In the genomic region with DNA sequence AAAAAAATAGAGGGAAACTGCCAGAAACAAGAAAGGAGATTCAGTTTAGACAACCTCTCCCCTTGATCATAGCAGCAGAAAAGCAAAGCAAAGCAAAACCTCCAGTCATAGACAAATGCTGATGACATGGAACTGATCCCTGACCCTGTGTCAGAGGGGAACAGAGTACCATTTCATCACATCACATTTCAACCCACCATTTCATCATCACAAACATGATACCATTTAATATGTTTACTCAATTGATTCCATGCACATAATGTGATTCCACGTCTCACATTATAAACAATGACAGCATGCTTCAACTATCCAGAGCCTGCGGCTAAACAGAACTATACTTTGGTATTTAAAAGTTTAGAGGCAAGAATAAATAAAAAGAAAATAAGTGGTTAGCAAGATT, we compare ENCODE assay signal across 1 cellular context.
TF ChIP-seq lines count a peak whose summit lies in the region.

No MANE protein-coding gene starts in this region.

TF ChIP-seq in HepG2, 621 proteins besides CTCF, POLR2A, EP300 and RAD21 (continued from another document and continues in another):
- TF ChIP-seq, protein P1, sequence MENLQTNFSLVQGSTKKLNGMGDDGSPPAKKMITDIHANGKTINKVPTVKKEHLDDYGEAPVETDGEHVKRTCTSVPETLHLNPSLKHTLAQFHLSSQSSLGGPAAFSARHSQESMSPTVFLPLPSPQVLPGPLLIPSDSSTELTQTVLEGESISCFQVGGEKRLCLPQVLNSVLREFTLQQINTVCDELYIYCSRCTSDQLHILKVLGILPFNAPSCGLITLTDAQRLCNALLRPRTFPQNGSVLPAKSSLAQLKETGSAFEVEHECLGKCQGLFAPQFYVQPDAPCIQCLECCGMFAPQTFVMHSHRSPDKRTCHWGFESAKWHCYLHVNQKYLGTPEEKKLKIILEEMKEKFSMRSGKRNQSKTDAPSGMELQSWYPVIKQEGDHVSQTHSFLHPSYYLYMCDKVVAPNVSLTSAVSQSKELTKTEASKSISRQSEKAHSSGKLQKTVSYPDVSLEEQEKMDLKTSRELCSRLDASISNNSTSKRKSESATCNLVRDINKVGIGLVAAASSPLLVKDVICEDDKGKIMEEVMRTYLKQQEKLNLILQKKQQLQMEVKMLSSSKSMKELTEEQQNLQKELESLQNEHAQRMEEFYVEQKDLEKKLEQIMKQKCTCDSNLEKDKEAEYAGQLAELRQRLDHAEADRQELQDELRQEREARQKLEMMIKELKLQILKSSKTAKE (CRISPR knock-in tag; IDR thresholded peaks at IDR 0.05; ENCODE audit: borderline replicate concordance): no peak
- TF ChIP-seq ZNF83 (CRISPR knock-in tag; IDR thresholded peaks at IDR 0.05; ENCODE audit: borderline replicate concordance): no peak
- TF ChIP-seq HNF4G (IDR thresholded peaks at IDR 0.05; ENCODE audit: borderline replicate concordance, low read depth, low read length): 0 out of 2 replicates have a peak, but pooled peaks have one; percentile 9
- TF ChIP-seq HNF4G (CRISPR knock-in tag; IDR thresholded peaks at IDR 0.05; ENCODE audit: borderline replicate concordance, low read depth): no peak
- no peak for TF ChIP-seq ZNF143 (CRISPR knock-in tag; IDR thresholded peaks at IDR 0.05)
- TF ChIP-seq ISL2 (CRISPR knock-in tag; IDR thresholded peaks at IDR 0.05): peak; percentile 43; the same call in 1 of the 2 replicates
- no peak for TF ChIP-seq JDP2 (CRISPR knock-in tag; IDR thresholded peaks at IDR 0.05; ENCODE audit: borderline replicate concordance)
- TF ChIP-seq ZNF772 (CRISPR knock-in tag; IDR thresholded peaks at IDR 0.05): no peak
- TF ChIP-seq, protein P2, sequence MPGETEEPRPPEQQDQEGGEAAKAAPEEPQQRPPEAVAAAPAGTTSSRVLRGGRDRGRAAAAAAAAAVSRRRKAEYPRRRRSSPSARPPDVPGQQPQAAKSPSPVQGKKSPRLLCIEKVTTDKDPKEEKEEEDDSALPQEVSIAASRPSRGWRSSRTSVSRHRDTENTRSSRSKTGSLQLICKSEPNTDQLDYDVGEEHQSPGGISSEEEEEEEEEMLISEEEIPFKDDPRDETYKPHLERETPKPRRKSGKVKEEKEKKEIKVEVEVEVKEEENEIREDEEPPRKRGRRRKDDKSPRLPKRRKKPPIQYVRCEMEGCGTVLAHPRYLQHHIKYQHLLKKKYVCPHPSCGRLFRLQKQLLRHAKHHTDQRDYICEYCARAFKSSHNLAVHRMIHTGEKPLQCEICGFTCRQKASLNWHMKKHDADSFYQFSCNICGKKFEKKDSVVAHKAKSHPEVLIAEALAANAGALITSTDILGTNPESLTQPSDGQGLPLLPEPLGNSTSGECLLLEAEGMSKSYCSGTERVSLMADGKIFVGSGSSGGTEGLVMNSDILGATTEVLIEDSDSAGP (CRISPR knock-in tag; IDR thresholded peaks at IDR 0.05; ENCODE audit: borderline replicate concordance): no peak
- peak; percentile 58; the same call in 1 of the 2 replicates for TF ChIP-seq SALL1 (CRISPR knock-in tag; IDR thresholded peaks at IDR 0.05)
- TF ChIP-seq SOX13 (IDR thresholded peaks at IDR 0.05): no peak
- peak in 1 of 2 experiments; percentile 20; a peak in 1 of 4 replicates for TF ChIP-seq SOX13 (CRISPR knock-in tag; conservative IDR thresholded peaks at IDR 0.05 in 1 of 2, IDR thresholded peaks at IDR 0.05 in 1 of 2)
- no peak for TF ChIP-seq ZNF841 (CRISPR knock-in tag; IDR thresholded peaks at IDR 0.05; ENCODE audit: borderline replicate concordance)
- no peak for TF ChIP-seq NR2F6 (IDR thresholded peaks at IDR 0.05)
- TF ChIP-seq NR2F6 (CRISPR knock-in tag; IDR thresholded peaks at IDR 0.05): peak; percentile 11; the same call in 1 of the 2 replicates
- TF ChIP-seq ZNF788 (CRISPR knock-in tag; IDR thresholded peaks at IDR 0.05; ENCODE audit: borderline replicate concordance): no peak
- TF ChIP-seq, protein P3, sequence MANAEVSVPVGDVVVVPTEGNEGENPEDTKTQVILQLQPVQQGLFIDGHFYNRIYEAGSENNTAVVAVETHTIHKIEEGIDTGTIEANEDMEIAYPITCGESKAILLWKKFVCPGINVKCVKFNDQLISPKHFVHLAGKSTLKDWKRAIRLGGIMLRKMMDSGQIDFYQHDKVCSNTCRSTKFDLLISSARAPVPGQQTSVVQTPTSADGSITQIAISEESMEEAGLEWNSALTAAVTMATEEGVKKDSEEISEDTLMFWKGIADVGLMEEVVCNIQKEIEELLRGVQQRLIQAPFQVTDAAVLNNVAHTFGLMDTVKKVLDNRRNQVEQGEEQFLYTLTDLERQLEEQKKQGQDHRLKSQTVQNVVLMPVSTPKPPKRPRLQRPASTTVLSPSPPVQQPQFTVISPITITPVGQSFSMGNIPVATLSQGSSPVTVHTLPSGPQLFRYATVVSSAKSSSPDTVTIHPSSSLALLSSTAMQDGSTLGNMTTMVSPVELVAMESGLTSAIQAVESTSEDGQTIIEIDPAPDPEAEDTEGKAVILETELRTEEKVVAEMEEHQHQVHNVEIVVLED (CRISPR knock-in tag; IDR thresholded peaks at IDR 0.05; ENCODE audit: borderline replicate concordance): no peak
- TF ChIP-seq CBX1 (IDR thresholded peaks at IDR 0.05; ENCODE audit: low read depth): no peak
- TF ChIP-seq RAD51 (IDR thresholded peaks at IDR 0.05; ENCODE audit: borderline replicate concordance): no peak
- no peak for TF ChIP-seq SSRP1 (CRISPR knock-in tag; IDR thresholded peaks at IDR 0.05)
- TF ChIP-seq HDAC2 (CRISPR knock-in tag; IDR thresholded peaks at IDR 0.05): 0 out of 2 replicates have a peak, but pooled peaks have one; percentile 16
- TF ChIP-seq, protein P4, sequence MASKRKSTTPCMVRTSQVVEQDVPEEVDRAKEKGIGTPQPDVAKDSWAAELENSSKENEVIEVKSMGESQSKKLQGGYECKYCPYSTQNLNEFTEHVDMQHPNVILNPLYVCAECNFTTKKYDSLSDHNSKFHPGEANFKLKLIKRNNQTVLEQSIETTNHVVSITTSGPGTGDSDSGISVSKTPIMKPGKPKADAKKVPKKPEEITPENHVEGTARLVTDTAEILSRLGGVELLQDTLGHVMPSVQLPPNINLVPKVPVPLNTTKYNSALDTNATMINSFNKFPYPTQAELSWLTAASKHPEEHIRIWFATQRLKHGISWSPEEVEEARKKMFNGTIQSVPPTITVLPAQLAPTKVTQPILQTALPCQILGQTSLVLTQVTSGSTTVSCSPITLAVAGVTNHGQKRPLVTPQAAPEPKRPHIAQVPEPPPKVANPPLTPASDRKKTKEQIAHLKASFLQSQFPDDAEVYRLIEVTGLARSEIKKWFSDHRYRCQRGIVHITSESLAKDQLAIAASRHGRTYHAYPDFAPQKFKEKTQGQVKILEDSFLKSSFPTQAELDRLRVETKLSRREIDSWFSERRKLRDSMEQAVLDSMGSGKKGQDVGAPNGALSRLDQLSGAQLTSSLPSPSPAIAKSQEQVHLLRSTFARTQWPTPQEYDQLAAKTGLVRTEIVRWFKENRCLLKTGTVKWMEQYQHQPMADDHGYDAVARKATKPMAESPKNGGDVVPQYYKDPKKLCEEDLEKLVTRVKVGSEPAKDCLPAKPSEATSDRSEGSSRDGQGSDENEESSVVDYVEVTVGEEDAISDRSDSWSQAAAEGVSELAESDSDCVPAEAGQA (IDR thresholded peaks at IDR 0.05; ENCODE audit: low read depth): no peak
- TF ChIP-seq, protein P4 (CRISPR knock-in tag; IDR thresholded peaks at IDR 0.05; ENCODE audit: borderline replicate concordance): no peak
- no peak for TF ChIP-seq ZNF879 (CRISPR knock-in tag; IDR thresholded peaks at IDR 0.05)
- TF ChIP-seq MEIS1 (CRISPR knock-in tag; IDR thresholded peaks at IDR 0.05; ENCODE audit: borderline replicate concordance): peak; percentile 34; the same call in 1 of the 2 replicates
- TF ChIP-seq MIER2 (CRISPR knock-in tag; IDR thresholded peaks at IDR 0.05): no peak
- TF ChIP-seq YEATS2 (CRISPR knock-in tag; IDR thresholded peaks at IDR 0.05; ENCODE audit: borderline replicate concordance): no peak
- peak; percentile 84 for TF ChIP-seq ZBTB21 (CRISPR knock-in tag; IDR thresholded peaks at IDR 0.05)
- 0 out of 2 replicates have a peak, but pooled peaks have one; percentile 47 for TF ChIP-seq RXRB (CRISPR knock-in tag; IDR thresholded peaks at IDR 0.05; ENCODE audit: borderline replicate concordance)
- TF ChIP-seq, protein P5, sequence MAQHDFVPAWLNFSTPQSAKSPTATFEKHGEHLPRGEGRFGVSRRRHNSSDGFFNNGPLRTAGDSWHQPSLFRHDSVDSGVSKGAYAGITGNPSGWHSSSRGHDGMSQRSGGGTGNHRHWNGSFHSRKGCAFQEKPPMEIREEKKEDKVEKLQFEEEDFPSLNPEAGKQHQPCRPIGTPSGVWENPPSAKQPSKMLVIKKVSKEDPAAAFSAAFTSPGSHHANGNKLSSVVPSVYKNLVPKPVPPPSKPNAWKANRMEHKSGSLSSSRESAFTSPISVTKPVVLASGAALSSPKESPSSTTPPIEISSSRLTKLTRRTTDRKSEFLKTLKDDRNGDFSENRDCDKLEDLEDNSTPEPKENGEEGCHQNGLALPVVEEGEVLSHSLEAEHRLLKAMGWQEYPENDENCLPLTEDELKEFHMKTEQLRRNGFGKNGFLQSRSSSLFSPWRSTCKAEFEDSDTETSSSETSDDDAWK (CRISPR knock-in tag; IDR thresholded peaks at IDR 0.05): no peak
- no peak for TF ChIP-seq ZNF180 (CRISPR knock-in tag; IDR thresholded peaks at IDR 0.05; ENCODE audit: borderline replicate concordance, low read depth)
- TF ChIP-seq BCL6 (CRISPR knock-in tag; IDR thresholded peaks at IDR 0.05): 0 out of 2 replicates have a peak, but pooled peaks have one; percentile 23
- TF ChIP-seq ZNF367 (CRISPR knock-in tag; IDR thresholded peaks at IDR 0.05; ENCODE audit: borderline replicate concordance): no peak
- peak; percentile 33 for TF ChIP-seq SAP130 (CRISPR knock-in tag; IDR thresholded peaks at IDR 0.05; ENCODE audit: low read depth)
- no peak for TF ChIP-seq KDM5B (CRISPR knock-in tag; IDR thresholded peaks at IDR 0.05; ENCODE audit: borderline replicate concordance)
- TF ChIP-seq NR2F1 (CRISPR knock-in tag; IDR thresholded peaks at IDR 0.05): peak; percentile 71 to 73
- TF ChIP-seq FOXC1 (CRISPR knock-in tag; IDR thresholded peaks at IDR 0.05; ENCODE audit: borderline replicate concordance): no peak
- no peak for TF ChIP-seq FOXP1 (IDR thresholded peaks at IDR 0.05)
- TF ChIP-seq FOXP1 (CRISPR knock-in tag; IDR thresholded peaks at IDR 0.05): peak; percentile 69
- no peak for TF ChIP-seq NONO (IDR thresholded peaks at IDR 0.05)
- TF ChIP-seq NONO (CRISPR knock-in tag; conservative IDR thresholded peaks at IDR 0.05): no peak
- TF ChIP-seq, protein P6, sequence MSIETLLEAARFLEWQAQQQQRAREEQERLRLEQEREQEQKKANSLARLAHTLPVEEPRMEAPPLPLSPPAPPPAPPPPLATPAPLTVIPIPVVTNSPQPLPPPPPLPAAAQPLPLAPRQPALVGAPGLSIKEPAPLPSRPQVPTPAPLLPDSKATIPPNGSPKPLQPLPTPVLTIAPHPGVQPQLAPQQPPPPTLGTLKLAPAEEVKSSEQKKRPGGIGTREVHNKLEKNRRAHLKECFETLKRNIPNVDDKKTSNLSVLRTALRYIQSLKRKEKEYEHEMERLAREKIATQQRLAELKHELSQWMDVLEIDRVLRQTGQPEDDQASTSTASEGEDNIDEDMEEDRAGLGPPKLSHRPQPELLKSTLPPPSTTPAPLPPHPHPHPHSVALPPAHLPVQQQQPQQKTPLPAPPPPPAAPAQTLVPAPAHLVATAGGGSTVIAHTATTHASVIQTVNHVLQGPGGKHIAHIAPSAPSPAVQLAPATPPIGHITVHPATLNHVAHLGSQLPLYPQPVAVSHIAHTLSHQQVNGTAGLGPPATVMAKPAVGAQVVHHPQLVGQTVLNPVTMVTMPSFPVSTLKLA (IDR thresholded peaks at IDR 0.05): no peak
- TF ChIP-seq SOX6 (IDR thresholded peaks at IDR 0.05): no peak
- TF ChIP-seq SOX6 (CRISPR knock-in tag; IDR thresholded peaks at IDR 0.05): peak; percentile 51; the same call in 1 of the 2 replicates
- no peak for TF ChIP-seq NFIB (CRISPR knock-in tag; IDR thresholded peaks at IDR 0.05; ENCODE audit: borderline replicate concordance)
- peak; percentile 77; the same call in 1 of the 2 replicates for TF ChIP-seq NR2C2 (CRISPR knock-in tag; IDR thresholded peaks at IDR 0.05; ENCODE audit: borderline replicate concordance)
- TF ChIP-seq, protein P7, sequence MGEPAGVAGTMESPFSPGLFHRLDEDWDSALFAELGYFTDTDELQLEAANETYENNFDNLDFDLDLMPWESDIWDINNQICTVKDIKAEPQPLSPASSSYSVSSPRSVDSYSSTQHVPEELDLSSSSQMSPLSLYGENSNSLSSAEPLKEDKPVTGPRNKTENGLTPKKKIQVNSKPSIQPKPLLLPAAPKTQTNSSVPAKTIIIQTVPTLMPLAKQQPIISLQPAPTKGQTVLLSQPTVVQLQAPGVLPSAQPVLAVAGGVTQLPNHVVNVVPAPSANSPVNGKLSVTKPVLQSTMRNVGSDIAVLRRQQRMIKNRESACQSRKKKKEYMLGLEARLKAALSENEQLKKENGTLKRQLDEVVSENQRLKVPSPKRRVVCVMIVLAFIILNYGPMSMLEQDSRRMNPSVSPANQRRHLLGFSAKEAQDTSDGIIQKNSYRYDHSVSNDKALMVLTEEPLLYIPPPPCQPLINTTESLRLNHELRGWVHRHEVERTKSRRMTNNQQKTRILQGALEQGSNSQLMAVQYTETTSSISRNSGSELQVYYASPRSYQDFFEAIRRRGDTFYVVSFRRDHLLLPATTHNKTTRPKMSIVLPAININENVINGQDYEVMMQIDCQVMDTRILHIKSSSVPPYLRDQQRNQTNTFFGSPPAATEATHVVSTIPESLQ (CRISPR knock-in tag; conservative IDR thresholded peaks at IDR 0.05): no peak
- peak; percentile 45; the same call in 1 of the 2 replicates for TF ChIP-seq HNF4A (CRISPR knock-in tag; IDR thresholded peaks at IDR 0.05)
- TF ChIP-seq CEBPB (IDR thresholded peaks at IDR 0.05; ENCODE audit: borderline replicate concordance, low read depth, low read length): peak; percentile 93
- TF ChIP-seq CREM (IDR thresholded peaks at IDR 0.05): 0 out of 2 replicates have a peak, but pooled peaks have one; percentile 15
- TF ChIP-seq CREM (CRISPR knock-in tag; IDR thresholded peaks at IDR 0.05): no peak
- peak; percentile 49; the same call in 1 of the 2 replicates for TF ChIP-seq CEBPG (CRISPR knock-in tag; IDR thresholded peaks at IDR 0.05)
- no peak for TF ChIP-seq ZFYVE20 (CRISPR knock-in tag; IDR thresholded peaks at IDR 0.05; ENCODE audit: borderline replicate concordance, low read depth)
- TF ChIP-seq ZNF124 (CRISPR knock-in tag; IDR thresholded peaks at IDR 0.05): no peak
- no peak for TF ChIP-seq PAX8 (CRISPR knock-in tag; IDR thresholded peaks at IDR 0.05; ENCODE audit: borderline replicate concordance)
